Comparison of ENCODE assay signal across 13 cellular contexts in the genomic region with DNA sequence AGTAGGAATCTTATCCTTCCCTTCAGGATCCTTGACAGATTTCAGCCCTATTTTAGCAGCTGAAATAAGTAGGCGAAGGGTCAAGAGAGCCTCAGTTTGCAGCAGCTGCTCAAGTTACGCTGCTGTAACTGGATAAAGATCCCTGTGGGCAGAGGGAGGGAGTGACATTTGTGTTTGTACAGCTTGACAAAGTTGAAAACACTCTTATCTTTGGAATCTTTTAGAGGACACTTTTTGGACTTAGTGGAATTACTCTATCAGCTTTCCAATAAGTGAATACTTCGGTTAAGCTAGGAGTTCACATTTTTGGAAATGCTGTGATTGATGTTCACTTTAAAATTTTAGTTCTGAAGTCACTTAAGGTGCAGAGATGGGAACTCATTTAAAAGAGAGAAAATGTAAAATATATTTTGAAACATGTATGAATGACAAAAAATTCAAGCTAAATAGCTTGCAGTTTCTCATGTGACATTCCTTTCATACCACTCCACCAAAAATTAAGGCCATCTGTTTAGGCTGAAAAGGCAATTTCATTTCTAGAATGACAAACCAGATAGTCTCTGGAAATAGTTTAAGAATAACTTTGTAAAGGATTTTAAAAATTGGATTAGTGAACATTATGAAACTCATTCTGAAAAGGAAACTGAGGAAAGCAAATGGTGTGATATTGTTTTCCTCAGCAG. TPM values are rescaled to one million over a fixed set of nuclear protein-coding genes. Genes with fewer than 3 reads are reported as not detected.
A peak's percentile ranks its signal among the peaks of the same experiment; 100 is the strongest.
DNase-seq lines count a peak whose midpoint lies in the region; ATAC-seq and TF ChIP-seq lines count a peak whose summit lies in the region.
"Had no signal": no experiment of that assay in that cellular context is flagged by ENCODE, and none has a peak within 500 bp of the region (broad histone marks: within the 10 kb centered on the region; RNA-seq: fewer than 3 reads in every experiment).

No MANE protein-coding gene starts in this region.

- CTCF ChIA-PET in OCI-LY7 (lab: Charles Lee; ENCODE audit: unreplicated experiment), result no interaction called here

- H3K9me3 ChIP-seq in subcutaneous abdominal adipose tissue (ENCODE audit: control insufficient read depth in 5 of 5, low read length in 5 of 5) (no peaks in the 10 kb centered on the region), OCI-LY7 (ENCODE audit: low read length) (no peaks in the 10 kb centered on the region)

- peak overlapping the region; percentile 35 for H3K27ac ChIP-seq in subcutaneous abdominal adipose tissue (ENCODE audit: low read depth, low read length)
- H3K27ac ChIP-seq in OCI-LY7 (ENCODE audit: low read depth, low read length, poor library complexity, severe bottlenecking), result no peak overlapping the region
- H3K27ac ChIP-seq: 22Rv1 had no signal

- ATAC-seq in HG02981 (IDR thresholded peaks at IDR 0.05; ENCODE audit: unreplicated experiment) (no peak), HG02623 (IDR thresholded peaks at IDR 0.05; ENCODE audit: unreplicated experiment) (no peak)

- no peak for TF ChIP-seq CTCF in OCI-LY7 (conservative IDR thresholded peaks at IDR 0.05; ENCODE audit: low read length)

- no peak overlapping the region for H3K4me3 ChIP-seq in subcutaneous abdominal adipose tissue (ENCODE audit: low read depth in 1 of 5, low read length in 5 of 5)
- H3K4me3 ChIP-seq in OCI-LY7 (ENCODE audit: low read depth, low read length, poor library complexity, severe bottlenecking), result no peak overlapping the region

- H2AFZ ChIP-seq in OCI-LY7 (ENCODE audit: low read length), result no peak overlapping the region

- POLR2A ChIA-PET in OCI-LY7 (lab: Charles Lee), result interaction anchor here (0.6 kb wide), 1 partner anchor 172 kb away, joined by 3 read pairs; no protein-coding TSS in a partner anchor

- no peaks in the 10 kb centered on the region for H3K27me3 ChIP-seq in subcutaneous abdominal adipose tissue (ENCODE audit: control insufficient read depth in 5 of 5, insufficient read depth in 4 of 5, low read length in 5 of 5)

- peaks cover 0 to 34% (median 22%) of the 10 kb centered on the region in 5 donors for H3K4me1 ChIP-seq in subcutaneous abdominal adipose tissue (ENCODE audit: control insufficient read depth in 5 of 5, insufficient read depth in 5 of 5, low read length in 5 of 5)
- H3K4me1 ChIP-seq in OCI-LY7 (ENCODE audit: insufficient read depth, low read length, poor library complexity, severe bottlenecking), result no peaks in the 10 kb centered on the region

- no peak overlapping the region for H3K4me2 ChIP-seq in OCI-LY7 (ENCODE audit: low read length)

- DNase-seq in DMS 273 (lab: John Stamatoyannopoulos, UW; ENCODE audit: unreplicated experiment), result peak; percentile 64
- no peak for DNase-seq in DMS 273 treated with DMSO at 0.1 percent for 48 hours (lab: John Stamatoyannopoulos, UW)
- peak; percentile 35 for DNase-seq in astrocyte of the hippocampus (ENCODE audit: low read depth, low spot score)
- DNase-seq in islet precursor cell, result peak; percentile 60
- no peak for DNase-seq in OCI-LY7 (ENCODE audit: low spot score)
- DNase-seq: activated CD4-positive, alpha-beta T cell treated with anti-CD3 and anti-CD28 coated beads, Interleukin-2, amount 50 U/mL, for 4 hours; amygdala; NCI-H2107; stimulated activated CD4-positive, alpha-beta T cell treated with anti-CD3 and anti-CD28 coated beads, Interleukin-1b, Interleukin-23, amount 100 ng/mL, for 48 hours had no signal

- no peaks in the 10 kb centered on the region for H3K79me2 ChIP-seq in OCI-LY7 (ENCODE audit: insufficient read depth, low read depth, low read length)

- H3K36me3 ChIP-seq in subcutaneous abdominal adipose tissue (ENCODE audit: control insufficient read depth in 5 of 5, insufficient read depth in 5 of 5, low read length in 5 of 5) (no peaks in the 10 kb centered on the region), OCI-LY7 (ENCODE audit: insufficient read depth, low read length) (no peaks in the 10 kb centered on the region)

- H3K9ac ChIP-seq in subcutaneous abdominal adipose tissue (ENCODE audit: low read length in 5 of 5), result no peak overlapping the region

- no peaks in the 10 kb centered on the region for H3K9me2 ChIP-seq in OCI-LY7 (ENCODE audit: insufficient read depth, low read length)

- no peaks in the 10 kb centered on the region for H4K20me1 ChIP-seq in OCI-LY7 (ENCODE audit: insufficient read depth, low read length)

- intact Hi-C loops in OCI-LY7 (cut with micrococcal nuclease; ENCODE audit: unreplicated experiment), result no loop called here

- BruUV-seq in OCI-LY7 (replicated peaks; lab: Mats Ljungman, UMichigan), result no TSS peak

RNA-seq across cellular contexts. Expression of a gene that starts 55.2 kb away (rescaled TPM):
- total RNA-seq in OCI-LY7 (2014; rRNA removed; shearing (Covaris generic)), result not detected in 2 replicates
- not detected in 2 replicates for total RNA-seq in OCI-LY7 (2022)

Comparison
In these comparisons a context has a peak if more than half of its experiments do, and no peak if none do; other contexts are left out.
1. DNase-seq: peak in DMS 273 (single experiment), astrocyte of the hippocampus (single experiment) and islet precursor cell (single experiment); none in DMS 273 treated with DMSO at 0.1 percent for 48 hours (single experiment) and OCI-LY7 (single experiment).